In the genomic region with DNA sequence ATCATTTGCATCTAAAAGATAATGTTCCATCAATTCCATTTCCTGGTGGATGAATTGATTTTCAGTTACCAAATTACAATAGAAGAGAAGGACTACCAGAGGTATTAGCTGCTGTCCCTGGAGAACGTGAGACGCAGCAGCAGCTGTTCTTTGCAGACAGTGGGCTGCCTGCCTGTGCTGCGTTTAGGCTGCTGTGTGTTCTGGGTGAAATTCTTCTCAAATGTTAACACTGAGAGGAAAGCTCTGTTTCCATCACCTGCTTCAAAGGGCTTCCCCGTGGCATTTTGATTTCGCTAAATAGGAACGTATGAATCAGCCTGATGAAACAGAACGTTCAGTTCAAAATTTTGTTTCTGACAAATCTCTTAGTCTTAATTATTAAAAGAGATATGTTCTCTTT, we compare ENCODE assay signal across 22 cellular contexts.
"Had no signal": no experiment of that assay in that cellular context is flagged by ENCODE, and none has a peak within 500 bp of the region (broad histone marks: within the 10 kb centered on the region; RNA-seq: fewer than 3 reads in every experiment).

No MANE protein-coding gene starts in this region.

- DNase-seq: activated CD4-positive, alpha-beta memory T cell treated with anti-CD3 and anti-CD28 coated beads for 36 hours; activated CD4-positive, alpha-beta T cell treated with anti-CD3 and anti-CD28 coated beads for 4 hours; activated CD4-positive, CD25-positive, alpha-beta regulatory T cell; activated effector memory CD4-positive, alpha-beta T cell treated with Interleukin-2 at 50 U/mL for 16 hours; activated naive CD4-positive, alpha-beta T cell treated with anti-CD3 and anti-CD28 coated beads, Interleukin-2, amount 10 ng/mL, durations not matched to agents 7 days and 5 days; activated T-cell treated with anti-CD3 and anti-CD28 coated beads, Interleukin-2, amount 50 U/mL, for 72 hours; cortex of kidney; endodermal cell; esophagus squamous epithelium; kidney; lower lobe of right lung; mesendoderm; mucosa of descending colon; naive thymus-derived CD4-positive, alpha-beta T cell; stimulated activated CD4-positive, alpha-beta T cell treated with anti-CD3 and anti-CD28 coated beads, Interleukin-2, amount 100 ng/mL, for 24 hours; stimulated activated naive CD8-positive, alpha-beta T cell treated with anti-CD3 and anti-CD28 coated beads, Interleukin-15, amount 100 ng/mL, for 72 hours; T-helper 17 cell had no signal

- H3K4me2 ChIP-seq: neural progenitor cell had no signal

- H3K4me1 ChIP-seq: esophagus squamous epithelium, lower lobe of right lung, neural progenitor cell, suprapubic skin, tibial nerve had no signal

- H3K9me3 ChIP-seq: esophagus squamous epithelium, lower lobe of right lung, suprapubic skin, tibial nerve had no signal

- H3K36me3 Mint-ChIP-seq: activated CD4-positive, alpha-beta memory T cell treated with anti-CD3 and anti-CD28 coated beads for 36 hours; activated naive CD4-positive, alpha-beta T cell treated with anti-CD3 and anti-CD28 coated beads, Interleukin-2, amount 10 ng/mL, durations not matched to agents 7 days and 5 days; naive thymus-derived CD4-positive, alpha-beta T cell; neural progenitor cell; stimulated activated effector memory CD8-positive, alpha-beta T cell treated with anti-CD3 and anti-CD28 coated beads, Interleukin-12 subunit alpha, Interleukin-12 subunit beta, amount 100 ng/mL, for 72 hours had no signal

- H3K4me3 ChIP-seq: esophagus squamous epithelium, lower lobe of right lung, mucosa of descending colon, neural progenitor cell, skin epidermis, suprapubic skin, tibial nerve had no signal

- H3K27me3 Mint-ChIP-seq: activated CD4-positive, alpha-beta memory T cell treated with anti-CD3 and anti-CD28 coated beads for 36 hours; activated naive CD4-positive, alpha-beta T cell treated with anti-CD3 and anti-CD28 coated beads, Interleukin-2, amount 10 ng/mL, durations not matched to agents 7 days and 5 days; naive thymus-derived CD4-positive, alpha-beta T cell; stimulated activated naive CD8-positive, alpha-beta T cell treated with anti-CD3 and anti-CD28 coated beads, Interleukin-15, amount 100 ng/mL, for 72 hours; T-helper 17 cell had no signal

- H2AFZ ChIP-seq: neural progenitor cell had no signal

- H3K27ac ChIP-seq: esophagus squamous epithelium, lower lobe of right lung, neural progenitor cell, skin epidermis, suprapubic skin, tibial nerve had no signal

- H3K36me3 ChIP-seq: esophagus squamous epithelium, lower lobe of right lung, neural progenitor cell, suprapubic skin, tibial nerve had no signal

- H3K4me1 Mint-ChIP-seq: activated naive CD4-positive, alpha-beta T cell treated with anti-CD3 and anti-CD28 coated beads, Interleukin-2, amount 10 ng/mL, durations not matched to agents 7 days and 5 days; endodermal cell; naive thymus-derived CD4-positive, alpha-beta T cell; neural progenitor cell; stimulated activated effector memory CD8-positive, alpha-beta T cell treated with anti-CD3 and anti-CD28 coated beads, Interleukin-12 subunit alpha, Interleukin-12 subunit beta, amount 100 ng/mL, for 72 hours; stimulated activated naive CD8-positive, alpha-beta T cell treated with anti-CD3 and anti-CD28 coated beads, Interleukin-15, amount 100 ng/mL, for 72 hours had no signal

- H3K9ac ChIP-seq: neural progenitor cell had no signal

- H3K4me3 Mint-ChIP-seq: activated CD4-positive, alpha-beta memory T cell treated with anti-CD3 and anti-CD28 coated beads for 36 hours; activated naive CD4-positive, alpha-beta T cell treated with anti-CD3 and anti-CD28 coated beads, Interleukin-2, amount 10 ng/mL, durations not matched to agents 7 days and 5 days; activated T-cell treated with anti-CD3 and anti-CD28 coated beads, Interleukin-2, amount 50 U/mL, for 72 hours; endodermal cell; naive thymus-derived CD4-positive, alpha-beta T cell; neural progenitor cell; stimulated activated effector memory CD8-positive, alpha-beta T cell treated with anti-CD3 and anti-CD28 coated beads, Interleukin-12 subunit alpha, Interleukin-12 subunit beta, amount 100 ng/mL, for 72 hours; stimulated activated naive CD8-positive, alpha-beta T cell treated with anti-CD3 and anti-CD28 coated beads, Interleukin-15, amount 100 ng/mL, for 72 hours; T-helper 17 cell had no signal

- H3K9me3 Mint-ChIP-seq: activated CD4-positive, alpha-beta memory T cell treated with anti-CD3 and anti-CD28 coated beads for 36 hours; activated naive CD4-positive, alpha-beta T cell treated with anti-CD3 and anti-CD28 coated beads, Interleukin-2, amount 10 ng/mL, durations not matched to agents 7 days and 5 days had no signal

- H3K27me3 ChIP-seq: esophagus squamous epithelium, neural progenitor cell, suprapubic skin, tibial nerve had no signal

- H3K27ac Mint-ChIP-seq: activated CD4-positive, alpha-beta memory T cell treated with anti-CD3 and anti-CD28 coated beads for 36 hours; activated naive CD4-positive, alpha-beta T cell treated with anti-CD3 and anti-CD28 coated beads, Interleukin-2, amount 10 ng/mL, durations not matched to agents 7 days and 5 days; activated T-cell treated with anti-CD3 and anti-CD28 coated beads, Interleukin-2, amount 50 U/mL, for 72 hours; endodermal cell; naive thymus-derived CD4-positive, alpha-beta T cell; neural progenitor cell; stimulated activated effector memory CD8-positive, alpha-beta T cell treated with anti-CD3 and anti-CD28 coated beads, Interleukin-12 subunit alpha, Interleukin-12 subunit beta, amount 100 ng/mL, for 72 hours; stimulated activated naive CD8-positive, alpha-beta T cell treated with anti-CD3 and anti-CD28 coated beads, Interleukin-15, amount 100 ng/mL, for 72 hours; T-helper 17 cell had no signal
